In genomic region chr21:41138711-41139110, GRCh38 we compare ENCODE assay signal across 11 cellular contexts.
"Had no signal": no experiment of that assay in that cellular context is flagged by ENCODE, and none has a peak within 500 bp of the region (broad histone marks: within the 10 kb centered on the region; RNA-seq: fewer than 3 reads in every experiment).

No MANE protein-coding gene starts in this region.

- H3K4me2 ChIP-seq: GM23338 had no signal

- FAIRE-seq: H1, H54 had no signal

- ATAC-seq: GM23338, HCT116 had no signal

- H3K27ac ChIP-seq: GM23248 had no signal

- H2AFZ ChIP-seq: GM23248, GM23338 had no signal

- H3K9ac ChIP-seq: GM23248 had no signal

- H3K36me3 ChIP-seq: HAP-1 had no signal

- DNase-seq: GM23248, GOT3, H7, H9, HCEC 1CT, HFFc6 had no signal

- H3K4me1 ChIP-seq: HAP-1 had no signal

- H3K4me3 ChIP-seq: GM23248, GM23338, HAP-1 had no signal

- H3K9me3 ChIP-seq: HAP-1 had no signal
